In the genomic region with DNA sequence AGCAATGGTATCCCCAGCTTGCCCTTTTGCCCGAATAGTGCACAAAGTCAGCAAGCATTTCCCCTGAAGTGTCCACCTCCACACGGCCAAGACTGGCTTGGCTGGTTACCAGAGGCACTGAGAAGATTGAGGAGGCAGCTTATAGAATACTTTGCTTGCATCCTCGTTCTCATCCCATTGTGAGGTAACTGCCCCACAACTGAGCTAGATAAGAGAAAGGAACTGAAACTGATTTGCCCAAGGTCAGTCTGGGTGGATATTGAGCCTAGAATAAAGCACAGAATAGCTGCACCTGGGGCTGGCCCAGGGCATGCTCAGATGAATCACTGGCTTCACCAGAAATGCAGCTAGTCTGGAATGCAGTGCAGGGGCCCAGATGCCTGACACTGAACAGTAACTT, we compare ENCODE assay signal across 1 cellular context.
A peak's percentile ranks its signal among the peaks of the same experiment; 100 is the strongest.
TF ChIP-seq lines count a peak whose summit lies in the region.

No MANE protein-coding gene starts in this region.

TF ChIP-seq in HepG2, 621 proteins besides CTCF, POLR2A, EP300 and RAD21 (continued from another document and continues in another):
- TF ChIP-seq, protein P1, sequence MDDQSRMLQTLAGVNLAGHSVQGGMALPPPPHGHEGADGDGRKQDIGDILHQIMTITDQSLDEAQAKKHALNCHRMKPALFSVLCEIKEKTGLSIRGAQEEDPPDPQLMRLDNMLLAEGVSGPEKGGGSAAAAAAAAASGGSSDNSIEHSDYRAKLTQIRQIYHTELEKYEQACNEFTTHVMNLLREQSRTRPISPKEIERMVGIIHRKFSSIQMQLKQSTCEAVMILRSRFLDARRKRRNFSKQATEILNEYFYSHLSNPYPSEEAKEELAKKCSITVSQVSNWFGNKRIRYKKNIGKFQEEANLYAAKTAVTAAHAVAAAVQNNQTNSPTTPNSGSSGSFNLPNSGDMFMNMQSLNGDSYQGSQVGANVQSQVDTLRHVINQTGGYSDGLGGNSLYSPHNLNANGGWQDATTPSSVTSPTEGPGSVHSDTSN (CRISPR knock-in tag; IDR thresholded peaks at IDR 0.05; ENCODE audit: borderline replicate concordance), result no peak
- TF ChIP-seq, protein P2, sequence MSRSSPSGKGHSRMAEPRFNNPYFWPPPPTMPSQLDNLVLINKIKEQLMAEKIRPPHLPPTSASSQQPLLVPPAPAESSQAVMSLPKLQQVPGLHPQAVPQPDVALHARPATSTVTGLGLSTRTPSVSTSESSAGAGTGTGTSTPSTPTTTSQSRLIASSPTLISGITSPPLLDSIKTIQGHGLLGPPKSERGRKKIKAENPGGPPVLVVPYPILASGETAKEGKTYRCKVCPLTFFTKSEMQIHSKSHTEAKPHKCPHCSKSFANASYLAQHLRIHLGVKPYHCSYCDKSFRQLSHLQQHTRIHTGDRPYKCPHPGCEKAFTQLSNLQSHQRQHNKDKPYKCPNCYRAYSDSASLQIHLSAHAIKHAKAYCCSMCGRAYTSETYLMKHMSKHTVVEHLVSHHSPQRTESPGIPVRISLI (CRISPR knock-in tag; IDR thresholded peaks at IDR 0.05; ENCODE audit: borderline replicate concordance), result 0 out of 2 replicates have a peak, but pooled peaks have one; percentile 33
- TF ChIP-seq KAT8 (CRISPR knock-in tag; IDR thresholded peaks at IDR 0.05) (0 out of 2 replicates have a peak, but pooled peaks have one; percentile 35), ZNF703 (CRISPR knock-in tag; IDR thresholded peaks at IDR 0.05; ENCODE audit: borderline replicate concordance) (no peak), SP1 (IDR thresholded peaks at IDR 0.05) (no peak), SP1 (CRISPR knock-in tag; IDR thresholded peaks at IDR 0.05) (no peak), HOXA3 (CRISPR knock-in tag; IDR thresholded peaks at IDR 0.05) (no peak), SMARCE1 (IDR thresholded peaks at IDR 0.05; ENCODE audit: borderline replicate concordance) (no peak), ZBTB21 (CRISPR knock-in tag; IDR thresholded peaks at IDR 0.05) (no peak), XRCC5 (optimal IDR thresholded peaks at IDR 0.05; ENCODE audit: low read length) (peak; percentile 31), RCOR2 (CRISPR knock-in tag; IDR thresholded peaks at IDR 0.05) (0 out of 2 replicates have a peak, but pooled peaks have one; percentile 25), ZNF564 (CRISPR knock-in tag; IDR thresholded peaks at IDR 0.05) (no peak), ZNF34 (CRISPR knock-in tag; IDR thresholded peaks at IDR 0.05; ENCODE audit: borderline replicate concordance) (no peak), SYNCRIP (IDR thresholded peaks at IDR 0.05; ENCODE audit: insufficient read depth, low read depth, low read length) (no peak), ZNF317 (CRISPR knock-in tag; IDR thresholded peaks at IDR 0.05) (no peak), WIZ (CRISPR knock-in tag; IDR thresholded peaks at IDR 0.05) (no peak), GLI4 (CRISPR knock-in tag; IDR thresholded peaks at IDR 0.05; ENCODE audit: borderline replicate concordance) (no peak), ETV5 (CRISPR knock-in tag; IDR thresholded peaks at IDR 0.05; ENCODE audit: borderline replicate concordance) (peak; percentile 53; the same call in 1 of the 2 replicates), KDM5A (IDR thresholded peaks at IDR 0.05; ENCODE audit: borderline replicate concordance, low read length) (no peak), PHF8 (CRISPR knock-in tag; IDR thresholded peaks at IDR 0.05) (no peak), SIX1 (CRISPR knock-in tag; IDR thresholded peaks at IDR 0.05; ENCODE audit: borderline replicate concordance) (no peak), HNF4G (IDR thresholded peaks at IDR 0.05; ENCODE audit: borderline replicate concordance, low read depth, low read length) (no peak), HNF4G (CRISPR knock-in tag; IDR thresholded peaks at IDR 0.05; ENCODE audit: borderline replicate concordance, low read depth) (no peak), ADNP (CRISPR knock-in tag; IDR thresholded peaks at IDR 0.05) (no peak), FOXA3 (CRISPR knock-in tag; IDR thresholded peaks at IDR 0.05) (peak; percentile 58), TARDBP (CRISPR knock-in tag; IDR thresholded peaks at IDR 0.05) (peak; percentile 74), TRIM24 (CRISPR knock-in tag; IDR thresholded peaks at IDR 0.05) (no peak), ZNF354B (CRISPR knock-in tag; IDR thresholded peaks at IDR 0.05) (no peak), JARID2 (CRISPR knock-in tag; IDR thresholded peaks at IDR 0.05; ENCODE audit: insufficient replicate concordance) (no peak), NFKB2 (CRISPR knock-in tag; IDR thresholded peaks at IDR 0.05; ENCODE audit: borderline replicate concordance) (no peak), RARA (CRISPR knock-in tag; IDR thresholded peaks at IDR 0.05) (peak; percentile 57), ZNF207 (IDR thresholded peaks at IDR 0.05; ENCODE audit: borderline replicate concordance) (no peak), ESRRA (CRISPR knock-in tag; IDR thresholded peaks at IDR 0.05; ENCODE audit: low read depth) (no peak; the same call in 1 of the 2 replicates), FOSL1 (CRISPR knock-in tag; IDR thresholded peaks at IDR 0.05; ENCODE audit: borderline replicate concordance) (no peak), BCL6 (CRISPR knock-in tag; IDR thresholded peaks at IDR 0.05) (peak; percentile 62), ZNF337 (CRISPR knock-in tag; IDR thresholded peaks at IDR 0.05; ENCODE audit: borderline replicate concordance, low read depth) (no peak)
- TF ChIP-seq, protein P3, sequence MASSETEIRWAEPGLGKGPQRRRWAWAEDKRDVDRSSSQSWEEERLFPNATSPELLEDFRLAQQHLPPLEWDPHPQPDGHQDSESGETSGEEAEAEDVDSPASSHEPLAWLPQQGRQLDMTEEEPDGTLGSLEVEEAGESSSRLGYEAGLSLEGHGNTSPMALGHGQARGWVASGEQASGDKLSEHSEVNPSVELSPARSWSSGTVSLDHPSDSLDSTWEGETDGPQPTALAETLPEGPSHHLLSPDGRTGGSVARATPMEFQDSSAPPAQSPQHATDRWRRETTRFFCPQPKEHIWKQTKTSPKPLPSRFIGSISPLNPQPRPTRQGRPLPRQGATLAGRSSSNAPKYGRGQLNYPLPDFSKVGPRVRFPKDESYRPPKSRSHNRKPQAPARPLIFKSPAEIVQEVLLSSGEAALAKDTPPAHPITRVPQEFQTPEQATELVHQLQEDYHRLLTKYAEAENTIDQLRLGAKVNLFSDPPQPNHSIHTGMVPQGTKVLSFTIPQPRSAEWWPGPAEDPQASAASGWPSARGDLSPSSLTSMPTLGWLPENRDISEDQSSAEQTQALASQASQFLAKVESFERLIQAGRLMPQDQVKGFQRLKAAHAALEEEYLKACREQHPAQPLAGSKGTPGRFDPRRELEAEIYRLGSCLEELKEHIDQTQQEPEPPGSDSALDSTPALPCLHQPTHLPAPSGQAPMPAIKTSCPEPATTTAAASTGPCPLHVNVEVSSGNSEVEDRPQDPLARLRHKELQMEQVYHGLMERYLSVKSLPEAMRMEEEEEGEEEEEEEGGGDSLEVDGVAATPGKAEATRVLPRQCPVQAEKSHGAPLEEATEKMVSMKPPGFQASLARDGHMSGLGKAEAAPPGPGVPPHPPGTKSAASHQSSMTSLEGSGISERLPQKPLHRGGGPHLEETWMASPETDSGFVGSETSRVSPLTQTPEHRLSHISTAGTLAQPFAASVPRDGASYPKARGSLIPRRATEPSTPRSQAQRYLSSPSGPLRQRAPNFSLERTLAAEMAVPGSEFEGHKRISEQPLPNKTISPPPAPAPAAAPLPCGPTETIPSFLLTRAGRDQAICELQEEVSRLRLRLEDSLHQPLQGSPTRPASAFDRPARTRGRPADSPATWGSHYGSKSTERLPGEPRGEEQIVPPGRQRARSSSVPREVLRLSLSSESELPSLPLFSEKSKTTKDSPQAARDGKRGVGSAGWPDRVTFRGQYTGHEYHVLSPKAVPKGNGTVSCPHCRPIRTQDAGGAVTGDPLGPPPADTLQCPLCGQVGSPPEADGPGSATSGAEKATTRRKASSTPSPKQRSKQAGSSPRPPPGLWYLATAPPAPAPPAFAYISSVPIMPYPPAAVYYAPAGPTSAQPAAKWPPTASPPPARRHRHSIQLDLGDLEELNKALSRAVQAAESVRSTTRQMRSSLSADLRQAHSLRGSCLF (CRISPR knock-in tag; IDR thresholded peaks at IDR 0.05; ENCODE audit: borderline replicate concordance), result no peak
- TF ChIP-seq, protein P4, sequence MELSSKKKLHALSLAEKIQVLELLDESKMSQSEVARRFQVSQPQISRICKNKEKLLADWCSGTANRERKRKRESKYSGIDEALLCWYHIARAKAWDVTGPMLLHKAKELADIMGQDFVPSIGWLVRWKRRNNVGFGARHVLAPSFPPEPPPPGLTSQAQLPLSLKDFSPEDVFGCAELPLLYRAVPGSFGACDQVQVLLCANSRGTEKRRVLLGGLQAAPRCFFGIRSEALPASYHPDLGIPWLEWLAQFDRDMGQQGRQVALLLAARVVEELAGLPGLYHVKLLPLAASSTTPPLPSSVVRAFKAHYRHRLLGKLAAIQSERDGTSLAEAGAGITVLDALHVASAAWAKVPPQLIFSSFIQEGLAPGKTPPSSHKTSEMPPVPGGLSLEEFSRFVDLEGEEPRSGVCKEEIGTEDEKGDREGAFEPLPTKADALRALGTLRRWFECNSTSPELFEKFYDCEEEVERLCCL (CRISPR knock-in tag; IDR thresholded peaks at IDR 0.05; ENCODE audit: borderline replicate concordance), result no peak
- TF ChIP-seq, protein P5, sequence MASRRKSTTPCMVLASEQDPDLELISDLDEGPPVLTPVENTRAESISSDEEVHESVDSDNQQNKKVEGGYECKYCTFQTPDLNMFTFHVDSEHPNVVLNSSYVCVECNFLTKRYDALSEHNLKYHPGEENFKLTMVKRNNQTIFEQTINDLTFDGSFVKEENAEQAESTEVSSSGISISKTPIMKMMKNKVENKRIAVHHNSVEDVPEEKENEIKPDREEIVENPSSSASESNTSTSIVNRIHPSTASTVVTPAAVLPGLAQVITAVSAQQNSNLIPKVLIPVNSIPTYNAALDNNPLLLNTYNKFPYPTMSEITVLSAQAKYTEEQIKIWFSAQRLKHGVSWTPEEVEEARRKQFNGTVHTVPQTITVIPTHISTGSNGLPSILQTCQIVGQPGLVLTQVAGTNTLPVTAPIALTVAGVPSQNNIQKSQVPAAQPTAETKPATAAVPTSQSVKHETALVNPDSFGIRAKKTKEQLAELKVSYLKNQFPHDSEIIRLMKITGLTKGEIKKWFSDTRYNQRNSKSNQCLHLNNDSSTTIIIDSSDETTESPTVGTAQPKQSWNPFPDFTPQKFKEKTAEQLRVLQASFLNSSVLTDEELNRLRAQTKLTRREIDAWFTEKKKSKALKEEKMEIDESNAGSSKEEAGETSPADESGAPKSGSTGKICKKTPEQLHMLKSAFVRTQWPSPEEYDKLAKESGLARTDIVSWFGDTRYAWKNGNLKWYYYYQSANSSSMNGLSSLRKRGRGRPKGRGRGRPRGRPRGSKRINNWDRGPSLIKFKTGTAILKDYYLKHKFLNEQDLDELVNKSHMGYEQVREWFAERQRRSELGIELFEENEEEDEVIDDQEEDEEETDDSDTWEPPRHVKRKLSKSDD (CRISPR knock-in tag; IDR thresholded peaks at IDR 0.05; ENCODE audit: low read depth), result no peak
- TF ChIP-seq, protein P6, sequence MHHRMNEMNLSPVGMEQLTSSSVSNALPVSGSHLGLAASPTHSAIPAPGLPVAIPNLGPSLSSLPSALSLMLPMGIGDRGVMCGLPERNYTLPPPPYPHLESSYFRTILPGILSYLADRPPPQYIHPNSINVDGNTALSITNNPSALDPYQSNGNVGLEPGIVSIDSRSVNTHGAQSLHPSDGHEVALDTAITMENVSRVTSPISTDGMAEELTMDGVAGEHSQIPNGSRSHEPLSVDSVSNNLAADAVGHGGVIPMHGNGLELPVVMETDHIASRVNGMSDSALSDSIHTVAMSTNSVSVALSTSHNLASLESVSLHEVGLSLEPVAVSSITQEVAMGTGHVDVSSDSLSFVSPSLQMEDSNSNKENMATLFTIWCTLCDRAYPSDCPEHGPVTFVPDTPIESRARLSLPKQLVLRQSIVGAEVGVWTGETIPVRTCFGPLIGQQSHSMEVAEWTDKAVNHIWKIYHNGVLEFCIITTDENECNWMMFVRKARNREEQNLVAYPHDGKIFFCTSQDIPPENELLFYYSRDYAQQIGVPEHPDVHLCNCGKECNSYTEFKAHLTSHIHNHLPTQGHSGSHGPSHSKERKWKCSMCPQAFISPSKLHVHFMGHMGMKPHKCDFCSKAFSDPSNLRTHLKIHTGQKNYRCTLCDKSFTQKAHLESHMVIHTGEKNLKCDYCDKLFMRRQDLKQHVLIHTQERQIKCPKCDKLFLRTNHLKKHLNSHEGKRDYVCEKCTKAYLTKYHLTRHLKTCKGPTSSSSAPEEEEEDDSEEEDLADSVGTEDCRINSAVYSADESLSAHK (CRISPR knock-in tag; IDR thresholded peaks at IDR 0.05; ENCODE audit: borderline replicate concordance), result no peak
- TF ChIP-seq, protein P7, sequence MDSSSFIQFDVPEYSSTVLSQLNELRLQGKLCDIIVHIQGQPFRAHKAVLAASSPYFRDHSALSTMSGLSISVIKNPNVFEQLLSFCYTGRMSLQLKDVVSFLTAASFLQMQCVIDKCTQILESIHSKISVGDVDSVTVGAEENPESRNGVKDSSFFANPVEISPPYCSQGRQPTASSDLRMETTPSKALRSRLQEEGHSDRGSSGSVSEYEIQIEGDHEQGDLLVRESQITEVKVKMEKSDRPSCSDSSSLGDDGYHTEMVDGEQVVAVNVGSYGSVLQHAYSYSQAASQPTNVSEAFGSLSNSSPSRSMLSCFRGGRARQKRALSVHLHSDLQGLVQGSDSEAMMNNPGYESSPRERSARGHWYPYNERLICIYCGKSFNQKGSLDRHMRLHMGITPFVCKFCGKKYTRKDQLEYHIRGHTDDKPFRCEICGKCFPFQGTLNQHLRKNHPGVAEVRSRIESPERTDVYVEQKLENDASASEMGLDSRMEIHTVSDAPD (CRISPR knock-in tag; IDR thresholded peaks at IDR 0.05), result no peak
- TF ChIP-seq, protein P8, sequence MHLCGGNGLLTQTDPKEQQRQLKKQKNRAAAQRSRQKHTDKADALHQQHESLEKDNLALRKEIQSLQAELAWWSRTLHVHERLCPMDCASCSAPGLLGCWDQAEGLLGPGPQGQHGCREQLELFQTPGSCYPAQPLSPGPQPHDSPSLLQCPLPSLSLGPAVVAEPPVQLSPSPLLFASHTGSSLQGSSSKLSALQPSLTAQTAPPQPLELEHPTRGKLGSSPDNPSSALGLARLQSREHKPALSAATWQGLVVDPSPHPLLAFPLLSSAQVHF (CRISPR knock-in tag; IDR thresholded peaks at IDR 0.05), result no peak
- TF ChIP-seq, protein P9, sequence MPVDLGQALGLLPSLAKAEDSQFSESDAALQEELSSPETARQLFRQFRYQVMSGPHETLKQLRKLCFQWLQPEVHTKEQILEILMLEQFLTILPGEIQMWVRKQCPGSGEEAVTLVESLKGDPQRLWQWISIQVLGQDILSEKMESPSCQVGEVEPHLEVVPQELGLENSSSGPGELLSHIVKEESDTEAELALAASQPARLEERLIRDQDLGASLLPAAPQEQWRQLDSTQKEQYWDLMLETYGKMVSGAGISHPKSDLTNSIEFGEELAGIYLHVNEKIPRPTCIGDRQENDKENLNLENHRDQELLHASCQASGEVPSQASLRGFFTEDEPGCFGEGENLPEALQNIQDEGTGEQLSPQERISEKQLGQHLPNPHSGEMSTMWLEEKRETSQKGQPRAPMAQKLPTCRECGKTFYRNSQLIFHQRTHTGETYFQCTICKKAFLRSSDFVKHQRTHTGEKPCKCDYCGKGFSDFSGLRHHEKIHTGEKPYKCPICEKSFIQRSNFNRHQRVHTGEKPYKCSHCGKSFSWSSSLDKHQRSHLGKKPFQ (CRISPR knock-in tag; IDR thresholded peaks at IDR 0.05; ENCODE audit: insufficient replicate concordance), result no peak
